2 cellular contexts compared by ENCODE assay signal in the genomic region with DNA sequence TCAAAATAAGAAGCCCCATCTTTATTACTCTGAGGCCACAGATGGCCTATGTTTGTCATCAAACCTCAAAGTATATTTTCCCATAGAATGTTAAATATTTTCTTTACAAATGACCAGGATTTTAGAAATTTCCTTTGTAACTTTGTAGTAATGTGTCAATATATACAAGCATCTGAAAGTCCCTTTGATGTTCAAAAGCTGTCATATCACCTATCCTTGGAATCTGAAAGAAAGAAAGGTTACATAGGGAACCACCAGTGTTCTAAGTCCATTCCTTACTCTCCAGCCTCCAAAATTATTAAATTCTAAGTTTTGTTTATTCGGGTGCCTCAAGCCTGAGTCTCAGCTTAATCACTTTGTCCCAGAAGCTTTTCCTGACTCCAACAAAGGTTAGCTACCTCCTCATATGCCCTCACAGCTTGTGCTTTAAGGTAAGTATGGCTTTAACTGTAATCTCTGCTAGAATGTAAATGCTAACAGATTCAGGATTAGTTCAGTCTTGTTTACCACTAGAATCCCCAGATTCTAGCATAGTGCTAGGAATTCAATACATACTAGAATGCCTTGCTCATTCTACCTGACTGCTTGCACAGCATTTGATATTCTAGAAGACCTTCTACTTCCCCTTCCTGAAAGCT.
TF ChIP-seq lines count a peak whose summit lies in the region.

No MANE protein-coding gene starts in this region.

TF ChIP-seq in IMR-90, 13 proteins besides CTCF, POLR2A, EP300 and RAD21 (continued from another document):
- TF ChIP-seq NFE2L2 (IDR thresholded peaks at IDR 0.05; ENCODE audit: low read depth, low read length): no peak
- no peak for TF ChIP-seq CHD1 (IDR thresholded peaks at IDR 0.05; ENCODE audit: low read depth, low read length)
- TF ChIP-seq RFX5 (IDR thresholded peaks at IDR 0.05; ENCODE audit: low read depth, low read length): no peak
- no peak for TF ChIP-seq RCOR1 (IDR thresholded peaks at IDR 0.05; ENCODE audit: insufficient replicate concordance, low read length)
- TF ChIP-seq SMC3 (IDR thresholded peaks at IDR 0.05; ENCODE audit: low read depth, low read length): no peak
- TF ChIP-seq, protein P1, sequence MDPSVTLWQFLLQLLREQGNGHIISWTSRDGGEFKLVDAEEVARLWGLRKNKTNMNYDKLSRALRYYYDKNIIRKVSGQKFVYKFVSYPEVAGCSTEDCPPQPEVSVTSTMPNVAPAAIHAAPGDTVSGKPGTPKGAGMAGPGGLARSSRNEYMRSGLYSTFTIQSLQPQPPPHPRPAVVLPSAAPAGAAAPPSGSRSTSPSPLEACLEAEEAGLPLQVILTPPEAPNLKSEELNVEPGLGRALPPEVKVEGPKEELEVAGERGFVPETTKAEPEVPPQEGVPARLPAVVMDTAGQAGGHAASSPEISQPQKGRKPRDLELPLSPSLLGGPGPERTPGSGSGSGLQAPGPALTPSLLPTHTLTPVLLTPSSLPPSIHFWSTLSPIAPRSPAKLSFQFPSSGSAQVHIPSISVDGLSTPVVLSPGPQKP (IDR thresholded peaks at IDR 0.05; ENCODE audit: borderline replicate concordance, low read depth, low read length): no peak
- TF ChIP-seq CEBPB (IDR thresholded peaks at IDR 0.05; ENCODE audit: low read depth, low read length): no peak
- TF ChIP-seq MAZ (IDR thresholded peaks at IDR 0.05; ENCODE audit: borderline replicate concordance, low read depth, low read length): no peak
- TF ChIP-seq MXI1 (IDR thresholded peaks at IDR 0.05; ENCODE audit: borderline replicate concordance, low read depth, low read length): no peak
- TF ChIP-seq FOS (IDR thresholded peaks at IDR 0.05; ENCODE audit: low read depth, low read length): no peak

TF ChIP-seq in WTC11, 78 proteins besides CTCF, POLR2A, EP300 and RAD21 (continued from another document):
- TF ChIP-seq HMGA2 (CRISPR knock-in tag; IDR thresholded peaks at IDR 0.05) (no peak), SP1 (CRISPR knock-in tag; conservative IDR thresholded peaks at IDR 0.05) (no peak), ZNF138 (CRISPR knock-in tag; conservative IDR thresholded peaks at IDR 0.05) (no peak), JAZF1 (CRISPR knock-in tag; IDR thresholded peaks at IDR 0.05) (no peak), ZNF121 (CRISPR knock-in tag; IDR thresholded peaks at IDR 0.05) (no peak), CREM (CRISPR knock-in tag; IDR thresholded peaks at IDR 0.05) (no peak), NFYB (CRISPR knock-in tag; conservative IDR thresholded peaks at IDR 0.05; ENCODE audit: low read depth) (no peak), SMAD4 (CRISPR knock-in tag; IDR thresholded peaks at IDR 0.05) (no peak)
- TF ChIP-seq, protein P2, sequence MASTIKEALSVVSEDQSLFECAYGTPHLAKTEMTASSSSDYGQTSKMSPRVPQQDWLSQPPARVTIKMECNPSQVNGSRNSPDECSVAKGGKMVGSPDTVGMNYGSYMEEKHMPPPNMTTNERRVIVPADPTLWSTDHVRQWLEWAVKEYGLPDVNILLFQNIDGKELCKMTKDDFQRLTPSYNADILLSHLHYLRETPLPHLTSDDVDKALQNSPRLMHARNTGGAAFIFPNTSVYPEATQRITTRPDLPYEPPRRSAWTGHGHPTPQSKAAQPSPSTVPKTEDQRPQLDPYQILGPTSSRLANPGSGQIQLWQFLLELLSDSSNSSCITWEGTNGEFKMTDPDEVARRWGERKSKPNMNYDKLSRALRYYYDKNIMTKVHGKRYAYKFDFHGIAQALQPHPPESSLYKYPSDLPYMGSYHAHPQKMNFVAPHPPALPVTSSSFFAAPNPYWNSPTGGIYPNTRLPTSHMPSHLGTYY (CRISPR knock-in tag; IDR thresholded peaks at IDR 0.05): no peak
- TF ChIP-seq, protein P3, sequence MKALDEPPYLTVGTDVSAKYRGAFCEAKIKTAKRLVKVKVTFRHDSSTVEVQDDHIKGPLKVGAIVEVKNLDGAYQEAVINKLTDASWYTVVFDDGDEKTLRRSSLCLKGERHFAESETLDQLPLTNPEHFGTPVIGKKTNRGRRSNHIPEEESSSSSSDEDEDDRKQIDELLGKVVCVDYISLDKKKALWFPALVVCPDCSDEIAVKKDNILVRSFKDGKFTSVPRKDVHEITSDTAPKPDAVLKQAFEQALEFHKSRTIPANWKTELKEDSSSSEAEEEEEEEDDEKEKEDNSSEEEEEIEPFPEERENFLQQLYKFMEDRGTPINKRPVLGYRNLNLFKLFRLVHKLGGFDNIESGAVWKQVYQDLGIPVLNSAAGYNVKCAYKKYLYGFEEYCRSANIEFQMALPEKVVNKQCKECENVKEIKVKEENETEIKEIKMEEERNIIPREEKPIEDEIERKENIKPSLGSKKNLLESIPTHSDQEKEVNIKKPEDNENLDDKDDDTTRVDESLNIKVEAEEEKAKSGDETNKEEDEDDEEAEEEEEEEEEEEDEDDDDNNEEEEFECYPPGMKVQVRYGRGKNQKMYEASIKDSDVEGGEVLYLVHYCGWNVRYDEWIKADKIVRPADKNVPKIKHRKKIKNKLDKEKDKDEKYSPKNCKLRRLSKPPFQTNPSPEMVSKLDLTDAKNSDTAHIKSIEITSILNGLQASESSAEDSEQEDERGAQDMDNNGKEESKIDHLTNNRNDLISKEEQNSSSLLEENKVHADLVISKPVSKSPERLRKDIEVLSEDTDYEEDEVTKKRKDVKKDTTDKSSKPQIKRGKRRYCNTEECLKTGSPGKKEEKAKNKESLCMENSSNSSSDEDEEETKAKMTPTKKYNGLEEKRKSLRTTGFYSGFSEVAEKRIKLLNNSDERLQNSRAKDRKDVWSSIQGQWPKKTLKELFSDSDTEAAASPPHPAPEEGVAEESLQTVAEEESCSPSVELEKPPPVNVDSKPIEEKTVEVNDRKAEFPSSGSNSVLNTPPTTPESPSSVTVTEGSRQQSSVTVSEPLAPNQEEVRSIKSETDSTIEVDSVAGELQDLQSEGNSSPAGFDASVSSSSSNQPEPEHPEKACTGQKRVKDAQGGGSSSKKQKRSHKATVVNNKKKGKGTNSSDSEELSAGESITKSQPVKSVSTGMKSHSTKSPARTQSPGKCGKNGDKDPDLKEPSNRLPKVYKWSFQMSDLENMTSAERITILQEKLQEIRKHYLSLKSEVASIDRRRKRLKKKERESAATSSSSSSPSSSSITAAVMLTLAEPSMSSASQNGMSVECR (CRISPR knock-in tag; IDR thresholded peaks at IDR 0.05; ENCODE audit: borderline replicate concordance): no peak
- TF ChIP-seq, protein P4, sequence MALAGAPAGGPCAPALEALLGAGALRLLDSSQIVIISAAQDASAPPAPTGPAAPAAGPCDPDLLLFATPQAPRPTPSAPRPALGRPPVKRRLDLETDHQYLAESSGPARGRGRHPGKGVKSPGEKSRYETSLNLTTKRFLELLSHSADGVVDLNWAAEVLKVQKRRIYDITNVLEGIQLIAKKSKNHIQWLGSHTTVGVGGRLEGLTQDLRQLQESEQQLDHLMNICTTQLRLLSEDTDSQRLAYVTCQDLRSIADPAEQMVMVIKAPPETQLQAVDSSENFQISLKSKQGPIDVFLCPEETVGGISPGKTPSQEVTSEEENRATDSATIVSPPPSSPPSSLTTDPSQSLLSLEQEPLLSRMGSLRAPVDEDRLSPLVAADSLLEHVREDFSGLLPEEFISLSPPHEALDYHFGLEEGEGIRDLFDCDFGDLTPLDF (CRISPR knock-in tag; IDR thresholded peaks at IDR 0.05): no peak
- TF ChIP-seq, protein P5, sequence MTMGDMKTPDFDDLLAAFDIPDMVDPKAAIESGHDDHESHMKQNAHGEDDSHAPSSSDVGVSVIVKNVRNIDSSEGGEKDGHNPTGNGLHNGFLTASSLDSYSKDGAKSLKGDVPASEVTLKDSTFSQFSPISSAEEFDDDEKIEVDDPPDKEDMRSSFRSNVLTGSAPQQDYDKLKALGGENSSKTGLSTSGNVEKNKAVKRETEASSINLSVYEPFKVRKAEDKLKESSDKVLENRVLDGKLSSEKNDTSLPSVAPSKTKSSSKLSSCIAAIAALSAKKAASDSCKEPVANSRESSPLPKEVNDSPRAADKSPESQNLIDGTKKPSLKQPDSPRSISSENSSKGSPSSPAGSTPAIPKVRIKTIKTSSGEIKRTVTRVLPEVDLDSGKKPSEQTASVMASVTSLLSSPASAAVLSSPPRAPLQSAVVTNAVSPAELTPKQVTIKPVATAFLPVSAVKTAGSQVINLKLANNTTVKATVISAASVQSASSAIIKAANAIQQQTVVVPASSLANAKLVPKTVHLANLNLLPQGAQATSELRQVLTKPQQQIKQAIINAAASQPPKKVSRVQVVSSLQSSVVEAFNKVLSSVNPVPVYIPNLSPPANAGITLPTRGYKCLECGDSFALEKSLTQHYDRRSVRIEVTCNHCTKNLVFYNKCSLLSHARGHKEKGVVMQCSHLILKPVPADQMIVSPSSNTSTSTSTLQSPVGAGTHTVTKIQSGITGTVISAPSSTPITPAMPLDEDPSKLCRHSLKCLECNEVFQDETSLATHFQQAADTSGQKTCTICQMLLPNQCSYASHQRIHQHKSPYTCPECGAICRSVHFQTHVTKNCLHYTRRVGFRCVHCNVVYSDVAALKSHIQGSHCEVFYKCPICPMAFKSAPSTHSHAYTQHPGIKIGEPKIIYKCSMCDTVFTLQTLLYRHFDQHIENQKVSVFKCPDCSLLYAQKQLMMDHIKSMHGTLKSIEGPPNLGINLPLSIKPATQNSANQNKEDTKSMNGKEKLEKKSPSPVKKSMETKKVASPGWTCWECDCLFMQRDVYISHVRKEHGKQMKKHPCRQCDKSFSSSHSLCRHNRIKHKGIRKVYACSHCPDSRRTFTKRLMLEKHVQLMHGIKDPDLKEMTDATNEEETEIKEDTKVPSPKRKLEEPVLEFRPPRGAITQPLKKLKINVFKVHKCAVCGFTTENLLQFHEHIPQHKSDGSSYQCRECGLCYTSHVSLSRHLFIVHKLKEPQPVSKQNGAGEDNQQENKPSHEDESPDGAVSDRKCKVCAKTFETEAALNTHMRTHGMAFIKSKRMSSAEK (CRISPR knock-in tag; IDR thresholded peaks at IDR 0.05; ENCODE audit: borderline replicate concordance): no peak
- TF ChIP-seq, protein P6, sequence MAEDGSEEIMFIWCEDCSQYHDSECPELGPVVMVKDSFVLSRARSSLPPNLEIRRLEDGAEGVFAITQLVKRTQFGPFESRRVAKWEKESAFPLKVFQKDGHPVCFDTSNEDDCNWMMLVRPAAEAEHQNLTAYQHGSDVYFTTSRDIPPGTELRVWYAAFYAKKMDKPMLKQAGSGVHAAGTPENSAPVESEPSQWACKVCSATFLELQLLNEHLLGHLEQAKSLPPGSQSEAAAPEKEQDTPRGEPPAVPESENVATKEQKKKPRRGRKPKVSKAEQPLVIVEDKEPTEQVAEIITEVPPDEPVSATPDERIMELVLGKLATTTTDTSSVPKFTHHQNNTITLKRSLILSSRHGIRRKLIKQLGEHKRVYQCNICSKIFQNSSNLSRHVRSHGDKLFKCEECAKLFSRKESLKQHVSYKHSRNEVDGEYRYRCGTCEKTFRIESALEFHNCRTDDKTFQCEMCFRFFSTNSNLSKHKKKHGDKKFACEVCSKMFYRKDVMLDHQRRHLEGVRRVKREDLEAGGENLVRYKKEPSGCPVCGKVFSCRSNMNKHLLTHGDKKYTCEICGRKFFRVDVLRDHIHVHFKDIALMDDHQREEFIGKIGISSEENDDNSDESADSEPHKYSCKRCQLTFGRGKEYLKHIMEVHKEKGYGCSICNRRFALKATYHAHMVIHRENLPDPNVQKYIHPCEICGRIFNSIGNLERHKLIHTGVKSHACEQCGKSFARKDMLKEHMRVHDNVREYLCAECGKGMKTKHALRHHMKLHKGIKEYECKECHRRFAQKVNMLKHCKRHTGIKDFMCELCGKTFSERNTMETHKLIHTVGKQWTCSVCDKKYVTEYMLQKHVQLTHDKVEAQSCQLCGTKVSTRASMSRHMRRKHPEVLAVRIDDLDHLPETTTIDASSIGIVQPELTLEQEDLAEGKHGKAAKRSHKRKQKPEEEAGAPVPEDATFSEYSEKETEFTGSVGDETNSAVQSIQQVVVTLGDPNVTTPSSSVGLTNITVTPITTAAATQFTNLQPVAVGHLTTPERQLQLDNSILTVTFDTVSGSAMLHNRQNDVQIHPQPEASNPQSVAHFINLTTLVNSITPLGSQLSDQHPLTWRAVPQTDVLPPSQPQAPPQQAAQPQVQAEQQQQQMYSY (CRISPR knock-in tag; IDR thresholded peaks at IDR 0.05): no peak
